In the genomic region with DNA sequence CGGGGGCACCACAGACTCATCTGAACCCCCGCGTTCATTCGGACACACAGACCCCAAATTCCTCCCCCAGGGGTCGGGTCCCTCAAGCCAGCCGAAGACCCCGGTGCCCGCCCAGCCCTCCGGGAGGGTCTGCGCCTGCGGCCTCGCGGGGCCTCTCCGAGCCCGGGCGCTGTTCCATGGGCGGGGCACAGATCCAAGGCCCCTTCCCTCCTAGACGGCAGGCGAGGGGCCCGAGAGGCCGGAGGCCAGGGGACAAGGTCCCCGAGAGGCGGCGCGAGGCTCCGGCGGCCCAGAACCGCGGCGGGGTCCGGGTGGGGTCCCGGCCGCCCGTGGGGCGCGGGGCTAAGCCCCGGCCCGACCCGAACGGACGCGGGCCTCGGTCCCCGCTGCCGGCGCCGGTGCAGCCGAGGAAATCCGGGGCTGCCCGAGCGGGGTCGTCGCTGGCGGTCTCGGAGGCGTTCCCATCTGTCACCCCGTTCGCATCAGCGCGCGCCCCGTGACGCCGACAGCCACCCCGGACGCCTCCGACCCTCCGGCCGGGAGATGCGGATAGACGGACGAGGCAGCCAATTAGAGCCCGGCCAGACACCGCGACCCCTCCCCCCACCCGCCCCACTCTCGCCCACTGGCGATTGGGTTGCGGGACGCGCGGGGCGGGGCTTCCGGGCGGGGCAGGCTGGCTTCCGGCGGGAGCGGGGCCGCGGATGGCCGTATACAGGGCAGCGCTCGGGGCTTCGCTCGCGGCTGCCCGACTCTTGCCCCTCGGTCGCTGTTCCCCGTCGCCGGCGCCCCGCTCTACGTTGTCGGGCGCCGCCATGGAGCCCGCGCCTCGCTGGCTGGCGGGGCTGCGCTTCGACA, we compare ENCODE assay signal across 8 cellular contexts. TPM values are rescaled to one million over a fixed set of nuclear protein-coding genes. Genes with fewer than 3 reads are reported as not detected.
A peak's percentile ranks its signal among the peaks of the same experiment; 100 is the strongest.
DNase-seq lines count a peak whose midpoint lies in the region; ATAC-seq and TF ChIP-seq lines count a peak whose summit lies in the region.

A gene with protein sequence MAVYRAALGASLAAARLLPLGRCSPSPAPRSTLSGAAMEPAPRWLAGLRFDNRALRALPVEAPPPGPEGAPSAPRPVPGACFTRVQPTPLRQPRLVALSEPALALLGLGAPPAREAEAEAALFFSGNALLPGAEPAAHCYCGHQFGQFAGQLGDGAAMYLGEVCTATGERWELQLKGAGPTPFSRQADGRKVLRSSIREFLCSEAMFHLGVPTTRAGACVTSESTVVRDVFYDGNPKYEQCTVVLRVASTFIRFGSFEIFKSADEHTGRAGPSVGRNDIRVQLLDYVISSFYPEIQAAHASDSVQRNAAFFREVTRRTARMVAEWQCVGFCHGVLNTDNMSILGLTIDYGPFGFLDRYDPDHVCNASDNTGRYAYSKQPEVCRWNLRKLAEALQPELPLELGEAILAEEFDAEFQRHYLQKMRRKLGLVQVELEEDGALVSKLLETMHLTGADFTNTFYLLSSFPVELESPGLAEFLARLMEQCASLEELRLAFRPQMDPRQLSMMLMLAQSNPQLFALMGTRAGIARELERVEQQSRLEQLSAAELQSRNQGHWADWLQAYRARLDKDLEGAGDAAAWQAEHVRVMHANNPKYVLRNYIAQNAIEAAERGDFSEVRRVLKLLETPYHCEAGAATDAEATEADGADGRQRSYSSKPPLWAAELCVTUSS (plus strand): TSS at position 679 of the 858 bp plus-strand sequence. CDS start 26 bp downstream, at position 705.

- H3K4me1 ChIP-seq in HUES6 (ENCODE audit: control insufficient read depth, insufficient read depth, low read length): peaks cover 9% of the 10 kb centered on the region; the same call in 1 of the 2 replicates
- peaks cover 3% of the 10 kb centered on the region for H3K4me1 ChIP-seq in PC-3 (ENCODE audit: insufficient read depth, low read length)
- peaks cover 14% of the 10 kb centered on the region for H3K4me1 ChIP-seq in mucosa of stomach (ENCODE audit: control insufficient read depth, insufficient read depth, low read length)

- peaks cover 25% of the 10 kb centered on the region for H3K79me2 ChIP-seq in PC-3 (ENCODE audit: low read length)

- POLR2A ChIA-PET in PC-3 (lab: Charles Lee; ENCODE audit: unreplicated experiment): no interaction called here

- H3K9ac ChIP-seq in HUES6 (ENCODE audit: low read length) (peak within 1 kb of the TSS; percentile 76), PC-3 (ENCODE audit: low read length) (peak within 1 kb of the TSS; percentile 73), mucosa of stomach (ENCODE audit: low read length) (peak within 1 kb of the TSS; percentile 70)

- DNase-seq in COLO668 (lab: John Stamatoyannopoulos, UW; ENCODE audit: unreplicated experiment): peak; percentile 95
- DNase-seq in GM20000 (ENCODE audit: low spot score): peak; percentile 100
- DNase-seq in PC-3: peak; percentile 80
- DNase-seq in activated T-cell treated with anti-CD3 and anti-CD28 coated beads, Interleukin-2, amount 50 U/mL, for 1 hour: peak; percentile 90
- DNase-seq in erythroblast (lab: John Stamatoyannopoulos, UW): peak; percentile 92 to 96
- peak; percentile 94 for DNase-seq in stimulated activated CD8-positive, alpha-beta memory T cell treated with anti-CD3 and anti-CD28 coated beads, Interleukin-4, amount 100 ng/mL, for 48 hours

- H3K4me2 ChIP-seq in PC-3 (ENCODE audit: low read length): peak within 1 kb of the TSS; percentile 97

- H2AFZ ChIP-seq in PC-3 (ENCODE audit: low read length): peak within 1 kb of the TSS; percentile 67; the same call in 1 of the 2 replicates

- no peak within 1 kb of the TSS for H3K27ac ChIP-seq in HUES6 (ENCODE audit: low read depth, low read length)
- H3K27ac ChIP-seq in PC-3 (ENCODE audit: low read length): no peak within 1 kb of the TSS

- peak; percentile 58 for TF ChIP-seq POLR2A in erythroblast (IDR thresholded peaks at IDR 0.05; ENCODE audit: low read length)

- no peaks in the 10 kb centered on the region for H4K20me1 ChIP-seq in PC-3 (ENCODE audit: low read length)

- TF ChIP-seq CTCF in GM20000 (IDR thresholded peaks at IDR 0.05; ENCODE audit: extremely low read depth, missing control alignments): no peak
- TF ChIP-seq CTCF in PC-3 (conservative IDR thresholded peaks at IDR 0.05; ENCODE audit: low read depth, low read length): no peak

- CTCF ChIA-PET in PC-3 (lab: Charles Lee): no interaction called here

- H3K9me2 ChIP-seq in PC-3 (replicated peaks; ENCODE audit: low read length): no peaks in the 10 kb centered on the region

- no TSS peak for BruUV-seq in PC-3 (replicated peaks; lab: Mats Ljungman, UMichigan)

- peak; percentile 82 for ATAC-seq in PC-3

- H3F3A ChIP-seq in PC-3 (ENCODE audit: low read length, unreplicated experiment): no peaks in the 10 kb centered on the region

- peaks cover 32% of the 10 kb centered on the region for H3K36me3 ChIP-seq in HUES6 (ENCODE audit: control insufficient read depth, insufficient read depth, low read length)
- H3K36me3 ChIP-seq in PC-3 (ENCODE audit: low read depth, low read length): no peaks in the 10 kb centered on the region
- H3K36me3 ChIP-seq in mucosa of stomach (ENCODE audit: control insufficient read depth, insufficient read depth, low read length): no peaks in the 10 kb centered on the region

- H3K27me3 ChIP-seq in HUES6 (ENCODE audit: control insufficient read depth, insufficient read depth, low read length) (no peaks in the 10 kb centered on the region), PC-3 (ENCODE audit: low read length) (no peaks in the 10 kb centered on the region), mucosa of stomach (ENCODE audit: control insufficient read depth, insufficient read depth, low read length) (no peaks in the 10 kb centered on the region)

- H3K4me3 ChIP-seq in HUES6 (ENCODE audit: low read depth, low read length) (peak within 1 kb of the TSS; percentile 73), PC-3 (ENCODE audit: low read length) (peak within 1 kb of the TSS; percentile 89), mucosa of stomach (ENCODE audit: low read length) (peak within 1 kb of the TSS; percentile 46)

- intact Hi-C loops in PC-3 (cut with micrococcal nuclease): no loop called here

- H3K9me3 ChIP-seq in HUES6 (ENCODE audit: control insufficient read depth, insufficient read depth, low read depth, low read length) (no peaks in the 10 kb centered on the region), PC-3 (ENCODE audit: low read length) (no peaks in the 10 kb centered on the region), mucosa of stomach (ENCODE audit: control insufficient read depth, low read length) (no peaks in the 10 kb centered on the region)

RNA-seq across cellular contexts. Expression of the gene that starts here (rescaled TPM):
- total RNA-seq in PC-3 (2014; rRNA removed): 32.8 and 37.4 TPM in 2 replicates
